23 cellular contexts compared by ENCODE assay signal in genomic region chr16:23527961-23528634, GRCh38. TPM values are rescaled to one million over a fixed set of nuclear protein-coding genes. Genes with fewer than 3 reads are reported as not detected.
DNase-seq lines count a peak whose midpoint lies in the region; ATAC-seq, FAIRE-seq and TF ChIP-seq lines count a peak whose summit lies in the region.
"Had no signal": no experiment of that assay in that cellular context is flagged by ENCODE, and none has a peak within 500 bp of the region (broad histone marks: within the 10 kb centered on the region; RNA-seq: fewer than 3 reads in every experiment).

No MANE protein-coding gene starts in this region.

- 19 to 23% methylated on average over 10 of the region's 10 CpGs for WGBS in pancreas, 2 donors

- H3K27me3 ChIP-seq in pancreas: no peaks in the 10 kb centered on the region
- H3K27me3 ChIP-seq: gastroesophageal sphincter, SJSA1 had no signal

- no peaks in the 10 kb centered on the region for H3K9me3 Mint-ChIP-seq in nephron progenitor cell
- H3K9me3 Mint-ChIP-seq: activated T-cell treated with anti-CD3 and anti-CD28 coated beads, Interleukin-2, amount 50 U/mL, for 4 hours; CD4-positive, alpha-beta T cell; natural killer cell had no signal

- no peak overlapping the region for H3K27ac Mint-ChIP-seq in nephron progenitor cell
- H3K27ac Mint-ChIP-seq: CD4-positive, alpha-beta T cell; natural killer cell had no signal

- peak overlapping the region; percentile 29; the same call in 1 of the 2 replicates for H3K27ac ChIP-seq in VCaP
- H3K27ac ChIP-seq in pancreas: peak overlapping the region; percentile 56 to 76 (median 71)
- H3K27ac ChIP-seq: gastroesophageal sphincter, SJSA1 had no signal

- peak; percentile 33 for DNase-seq in NCI-H2107 (lab: John Stamatoyannopoulos, UW)
- DNase-seq in kidney tubule cell (ENCODE audit: low spot score): peak; percentile 61
- peak in 4 of 6 donors; percentile 37 to 65 (median 44) for DNase-seq in pancreas
- DNase-seq in islet precursor cell: no peak
- no peak for DNase-seq in nephron progenitor cell
- no peak for DNase-seq in central memory CD4-positive, alpha-beta T cell
- DNase-seq: activated CD8-positive, alpha-beta memory T cell treated with anti-CD3 and anti-CD28 coated beads for 24 hours; activated naive CD4-positive, alpha-beta T cell treated with Interleukin-2 at 50 U/mL for 16 hours; activated T-cell treated with anti-CD3 and anti-CD28 coated beads, Interleukin-2, amount 50 U/mL, for 4 hours; amniotic stem cell; CD4-positive, alpha-beta T cell; cortex of kidney; natural killer cell; NCI-H1417 treated with DMSO at 0.1 percent for 48 hours; NCI-H2171; NCI-H526; trophoblast cell had no signal

- H3K36me3 Mint-ChIP-seq in nephron progenitor cell (ENCODE audit: low read depth): peaks cover 29% of the 10 kb centered on the region

- peak; percentile 91 to 95 (median 92) for ATAC-seq in pancreas
- no peak for ATAC-seq in GM21526 (IDR thresholded peaks at IDR 0.05; ENCODE audit: low FRiP score, unreplicated experiment)
- ATAC-seq: activated T-cell treated with anti-CD3 and anti-CD28 coated beads, Interleukin-2, amount 50 U/mL, for 4 hours; gastroesophageal sphincter; natural killer cell; Panc1 had no signal

- H3K9me3 ChIP-seq in pancreas: no peaks in the 10 kb centered on the region
- H3K9me3 ChIP-seq: gastroesophageal sphincter, SJSA1 had no signal

- no peak for FAIRE-seq in pancreas (lab: Jason Lieb, UNC)
- FAIRE-seq: bronchial epithelial cell had no signal

- peaks cover 11 to 19% (median 17%) of the 10 kb centered on the region in 3 donors for H3K4me1 ChIP-seq in pancreas
- H3K4me1 ChIP-seq: gastroesophageal sphincter, SJSA1 had no signal

- TF ChIP-seq CTCF in VCaP (conservative IDR thresholded peaks at IDR 0.05): no peak
- no peak for TF ChIP-seq CTCF in pancreas (IDR thresholded peaks at IDR 0.05)
- TF ChIP-seq CTCF in nephron progenitor cell (IDR thresholded peaks at IDR 0.05): no peak

- no peaks in the 10 kb centered on the region for H3K4me1 Mint-ChIP-seq in nephron progenitor cell
- H3K4me1 Mint-ChIP-seq: natural killer cell had no signal

- no peak overlapping the region for H3K4me3 ChIP-seq in pancreas
- H3K4me3 ChIP-seq: gastroesophageal sphincter, SJSA1 had no signal

- peaks cover 0 to 26% (median 0%) of the 10 kb centered on the region in 3 donors for H3K36me3 ChIP-seq in pancreas

- no peaks in the 10 kb centered on the region for H3K27me3 Mint-ChIP-seq in nephron progenitor cell (ENCODE audit: low read depth, poor library complexity)
- H3K27me3 Mint-ChIP-seq: CD4-positive, alpha-beta T cell had no signal

- intact Hi-C loops in pancreas (cut with DNase I): no loop called here

- no peak overlapping the region for H3K4me3 Mint-ChIP-seq in nephron progenitor cell
- H3K4me3 Mint-ChIP-seq: activated T-cell treated with anti-CD3 and anti-CD28 coated beads, Interleukin-2, amount 50 U/mL, for 4 hours; CD4-positive, alpha-beta T cell; natural killer cell had no signal

RNA-seq across cellular contexts. Expression of gene GGA2, which starts 17.8 kb away (rescaled TPM):
- total RNA-seq in pancreas: 10 to 100 TPM; 47.4 to 93.3 (median 83.2) TPM
- polyA plus RNA-seq in pancreas: 10 to 100 TPM; 42.4 to 53.3 TPM

RNA-seq across cellular contexts. Expression of gene EARS2, which starts 29.1 kb away (rescaled TPM):
- 10 to 100 TPM in 4 of 6 donors, 1 to 10 TPM in 2; 8.2 to 11.2 (median 10.9) TPM for total RNA-seq in pancreas
- polyA plus RNA-seq in pancreas: 10 to 100 TPM in 1 of 2 donors, 1 to 10 TPM in 1; 9.1 to 11.6 TPM

RNA-seq across cellular contexts. Expression of gene UBFD1, which starts 29.4 kb away (rescaled TPM):
- total RNA-seq in pancreas: 10 to 100 TPM; 15.6 to 38.2 (median 20.4) TPM
- polyA plus RNA-seq in pancreas: 1 to 10 TPM; 5.9 to 8.7 TPM

Comparison
In these comparisons a context has a peak if more than half of its experiments do, and no peak if none do; other contexts are left out.
1. DNase-seq: peak in NCI-H2107 (single experiment), kidney tubule cell (single experiment) and pancreas (4 of 6); none in islet precursor cell (single experiment), nephron progenitor cell (single experiment) and central memory CD4-positive, alpha-beta T cell (single experiment).